ENCODE assay signal across 9 cellular contexts in genomic region chr9:98129451-98129881, GRCh38. TPM values are rescaled to one million over a fixed set of nuclear protein-coding genes. Genes with fewer than 3 reads are reported as not detected.
DNase-seq lines count a peak whose midpoint lies in the region; ATAC-seq and TF ChIP-seq lines count a peak whose summit lies in the region.
"Had no signal": no experiment of that assay in that cellular context is flagged by ENCODE, and none has a peak within 500 bp of the region (broad histone marks: within the 10 kb centered on the region; RNA-seq: fewer than 3 reads in every experiment).

No MANE protein-coding gene starts in this region.

- TF ChIP-seq CTCF in GM10266 (IDR thresholded peaks at IDR 0.05; ENCODE audit: control insufficient read depth, insufficient read depth, low read depth, missing control alignments) = no peak

- DNase-seq in GM10266 (ENCODE audit: extremely low spot score) = peak; percentile 40
- DNase-seq in NOMO-1 treated with dmso at 0.1 percent for 144 hours (lab: John Stamatoyannopoulos, UW; ENCODE audit: unreplicated experiment) = peak; percentile 92
- DNase-seq in left lobe of liver (ENCODE audit: low spot score) = no peak
- no peak for DNase-seq in NCI-H1694 treated with DMSO at 0.1 percent for 48 hours (lab: John Stamatoyannopoulos, UW)
- DNase-seq in activated naive CD4-positive, alpha-beta T cell treated with Interleukin-2 at 50 U/mL for 16 hours = no peak
- no peak for DNase-seq in stimulated activated CD4-positive, alpha-beta T cell treated with anti-CD3 and anti-CD28 coated beads, Interleukin-4, amount 100 ng/mL, for 4 hours
- DNase-seq: NCI-H524 had no signal

- ATAC-seq in GM21786 (IDR thresholded peaks at IDR 0.05; ENCODE audit: unreplicated experiment) (peak; percentile 82), left lobe of liver (peak; percentile 58), HG03565 (IDR thresholded peaks at IDR 0.05; ENCODE audit: unreplicated experiment) (no peak)

RNA-seq across cellular contexts. Expression of gene TRIM14, which starts 10.4 kb away (rescaled TPM):
- 37.2 TPM for total RNA-seq in left lobe of liver

Comparison
In these comparisons a context has a peak if more than half of its experiments do, and no peak if none do; other contexts are left out.
1. DNase-seq: peak in GM10266 (single experiment) and NOMO-1 treated with dmso at 0.1 percent for 144 hours (single experiment); none in left lobe of liver (single experiment), NCI-H1694 treated with DMSO at 0.1 percent for 48 hours (single experiment), activated naive CD4-positive, alpha-beta T cell treated with Interleukin-2 at 50 U/mL for 16 hours (single experiment) and stimulated activated CD4-positive, alpha-beta T cell treated with anti-CD3 and anti-CD28 coated beads, Interleukin-4, amount 100 ng/mL, for 4 hours (0 of 2).